In genomic region chr3:25910997-25911396, GRCh38 we compare ENCODE assay signal across 8 cellular contexts.
A peak's percentile ranks its signal among the peaks of the same experiment; 100 is the strongest.
DNase-seq lines count a peak whose midpoint lies in the region; ATAC-seq, FAIRE-seq and TF ChIP-seq lines count a peak whose summit lies in the region.

No MANE protein-coding gene starts in this region.

- H3K27ac Mint-ChIP-seq in activated T-cell treated with anti-CD3 and anti-CD28 coated beads, Interleukin-2, amount 50 U/mL, for 72 hours: no peak overlapping the region

- no peaks in the 10 kb centered on the region for H3K36me3 Mint-ChIP-seq in activated T-cell treated with anti-CD3 and anti-CD28 coated beads, Interleukin-2, amount 50 U/mL, for 72 hours (ENCODE audit: insufficient read depth in 2 of 2)

- FAIRE-seq in GM12891 (lab: Jason Lieb, UNC): peak; percentile 57

- H3K27me3 Mint-ChIP-seq in activated T-cell treated with anti-CD3 and anti-CD28 coated beads, Interleukin-2, amount 50 U/mL, for 72 hours (ENCODE audit: low read depth): peaks cover 6% of the 10 kb centered on the region

- intact Hi-C loops in testis (cut with DNase I; ENCODE audit: low total_unique reads) (no loop called here), prostate gland (cut with DNase I) (no loop called here)

- H3K4me1 ChIP-seq in testis (no peaks in the 10 kb centered on the region), prostate gland (replicated peaks) (peaks cover 3% of the 10 kb centered on the region)

- H3K36me3 ChIP-seq in testis (ENCODE audit: low read depth, missing control alignments) (no peaks in the 10 kb centered on the region), prostate gland (no peaks in the 10 kb centered on the region)

- H3K4me3 Mint-ChIP-seq in activated T-cell treated with anti-CD3 and anti-CD28 coated beads, Interleukin-2, amount 50 U/mL, for 72 hours: no peak overlapping the region

- peak in 1 of 2 donors; percentile 42 for ATAC-seq in activated T-cell treated with anti-CD3 and anti-CD28 coated beads, Interleukin-2, amount 50 U/mL, for 72 hours (replicated peaks in 1 of 2)
- no peak for ATAC-seq in GM19452 (IDR thresholded peaks at IDR 0.05; ENCODE audit: unreplicated experiment)

- no peaks in the 10 kb centered on the region for H3K27me3 ChIP-seq in testis
- H3K27me3 ChIP-seq in prostate gland (replicated peaks; ENCODE audit: insufficient read depth): no peaks in the 10 kb centered on the region

- H3K9me3 Mint-ChIP-seq in activated T-cell treated with anti-CD3 and anti-CD28 coated beads, Interleukin-2, amount 50 U/mL, for 72 hours: no peaks in the 10 kb centered on the region

- peak; percentile 38 for TF ChIP-seq CTCF in LNCaP clone FGC (IDR thresholded peaks at IDR 0.05; ENCODE audit: control insufficient read depth, extremely low read depth, insufficient read depth)
- peak in 2 of 3 experiments; percentile 21 to 35 for TF ChIP-seq CTCF in testis (IDR thresholded peaks at IDR 0.05)
- no peak for TF ChIP-seq CTCF in prostate gland (IDR thresholded peaks at IDR 0.05)

- WGBS in testis, 2 donors: 67 to 68% methylated on average over 4 of the region's 4 CpGs
- 79% methylated on average over 4 of the region's 4 CpGs for whole genome bisulfite sequencing in prostate gland

- no peak for DNase-seq in GM12891 (ENCODE audit: insufficient read length, low spot score)
- no peak for DNase-seq in LNCaP clone FGC (ENCODE audit: low read depth)
- DNase-seq in activated T-cell treated with anti-CD3 and anti-CD28 coated beads, Interleukin-2, amount 50 U/mL, for 72 hours: peak; percentile 45 to 63
- DNase-seq in kidney tubule cell (ENCODE audit: low spot score): peak; percentile 47
- DNase-seq in testis: peak; percentile 73
- DNase-seq in prostate gland (ENCODE audit: low spot score): no peak
- DNase-seq in NCI-H187 treated with DMSO at 0.1 percent for 48 hours (lab: John Stamatoyannopoulos, UW): no peak

- TF ChIP-seq POLR2A in GM12891 (IDR thresholded peaks at IDR 0.05; ENCODE audit: low read depth, low read length) (no peak), testis (IDR thresholded peaks at IDR 0.05) (no peak), prostate gland (IDR thresholded peaks at IDR 0.05) (no peak)

- H3K4me1 Mint-ChIP-seq in activated T-cell treated with anti-CD3 and anti-CD28 coated beads, Interleukin-2, amount 50 U/mL, for 72 hours (ENCODE audit: low read depth): peaks cover 5% of the 10 kb centered on the region

- no peaks in the 10 kb centered on the region for H3K9me3 ChIP-seq in testis
- H3K9me3 ChIP-seq in prostate gland: no peaks in the 10 kb centered on the region

- no peak overlapping the region for H3K4me3 ChIP-seq in LNCaP clone FGC (ENCODE audit: low read depth, low read length)
- no peak overlapping the region for H3K4me3 ChIP-seq in testis
- no peak overlapping the region for H3K4me3 ChIP-seq in prostate gland

- H3K27ac ChIP-seq in testis (no peak overlapping the region), prostate gland (no peak overlapping the region)

TF ChIP-seq in GM12891, 5 proteins besides CTCF, POLR2A, EP300 and RAD21:
- TF ChIP-seq POLR2AphosphoS5 (IDR thresholded peaks at IDR 0.05; ENCODE audit: low read depth, low read length): no peak
- TF ChIP-seq PAX5 (IDR thresholded peaks at IDR 0.05; ENCODE audit: insufficient read depth, low read length, severe bottlenecking): no peak
- TF ChIP-seq SPI1 (IDR thresholded peaks at IDR 0.05; ENCODE audit: low read depth, low read length): no peak
- TF ChIP-seq TAF1 (IDR thresholded peaks at IDR 0.05; ENCODE audit: low read depth, low read length): no peak
- no peak for TF ChIP-seq POU2F2 (IDR thresholded peaks at IDR 0.05; ENCODE audit: low read depth, low read length)

Comparison
In these comparisons a context has a peak if more than half of its experiments do, and no peak if none do; other contexts are left out.
1. DNase-seq: peak in activated T-cell treated with anti-CD3 and anti-CD28 coated beads, Interleukin-2, amount 50 U/mL, for 72 hours (2 of 2), kidney tubule cell (single experiment) and testis (single experiment); none in GM12891 (single experiment), LNCaP clone FGC (single experiment), prostate gland (single experiment) and NCI-H187 treated with DMSO at 0.1 percent for 48 hours (single experiment).
2. CTCF ChIP-seq: peak in LNCaP clone FGC (single experiment) and testis (2 of 3); none in prostate gland (0 of 4).